12 cellular contexts compared by ENCODE assay signal in genomic region chr17:66952031-66952524, GRCh38. TPM values are rescaled to one million over a fixed set of nuclear protein-coding genes. Genes with fewer than 3 reads are reported as not detected.
DNase-seq lines count a peak whose midpoint lies in the region; ATAC-seq and TF ChIP-seq lines count a peak whose summit lies in the region.
"Had no signal": no experiment of that assay in that cellular context is flagged by ENCODE, and none has a peak within 500 bp of the region (broad histone marks: within the 10 kb centered on the region; RNA-seq: fewer than 3 reads in every experiment).

No MANE protein-coding gene starts in this region.

- H3K27me3 ChIP-seq in Panc1 (ENCODE audit: control insufficient read depth, insufficient read depth, low read length), result no peaks in the 10 kb centered on the region
- peaks cover 8% of the 10 kb centered on the region for H3K27me3 ChIP-seq in fibroblast of lung (ENCODE audit: control insufficient read depth, insufficient read depth, low read length)
- H3K27me3 ChIP-seq in prostate gland (replicated peaks; ENCODE audit: insufficient read depth), result no peaks in the 10 kb centered on the region
- H3K27me3 ChIP-seq in tibial artery, result peaks cover 0 to 28% of the 10 kb centered on the region in 2 donors
- H3K27me3 ChIP-seq: cardiac muscle cell had no signal

- H3K4me1 ChIP-seq in Panc1 (ENCODE audit: control insufficient read depth, insufficient read depth, low read length), result peaks cover 43% of the 10 kb centered on the region
- peaks cover 8% of the 10 kb centered on the region for H3K4me1 ChIP-seq in fibroblast of lung (ENCODE audit: control insufficient read depth, extremely low read depth, insufficient read depth, low read length)
- peaks cover 6% of the 10 kb centered on the region for H3K4me1 ChIP-seq in prostate gland (replicated peaks)
- H3K4me1 ChIP-seq in tibial artery, result peaks cover 0 to 6% (median 0%) of the 10 kb centered on the region in 4 donors

- CTCF ChIA-PET in Panc1 (lab: Charles Lee), result interaction anchor here (0.5 kb wide), 1 partner anchor 42 kb away, joined by 10 read pairs; no protein-coding TSS in a partner anchor

- H2AFZ ChIP-seq in fibroblast of lung (ENCODE audit: low read length), result no peak overlapping the region

- ATAC-seq in Panc1 (peak; percentile 92), HG02973 (IDR thresholded peaks at IDR 0.05; ENCODE audit: unreplicated experiment) (no peak)
- ATAC-seq: GM12878 had no signal

- H3K9me3 ChIP-seq in Panc1 (ENCODE audit: control insufficient read depth, insufficient read depth, low read depth, low read length) (no peaks in the 10 kb centered on the region; the same call in 1 of the 2 replicates), fibroblast of lung (ENCODE audit: control insufficient read depth, insufficient read depth, low read depth, low read length) (no peaks in the 10 kb centered on the region), prostate gland (no peaks in the 10 kb centered on the region), tibial artery (no peaks in the 10 kb centered on the region)
- H3K9me3 ChIP-seq: thoracic aorta had no signal

- TF ChIP-seq CTCF in Panc1 (IDR thresholded peaks at IDR 0.05), result no peak
- no peak for TF ChIP-seq CTCF in fibroblast of lung (conservative IDR thresholded peaks at IDR 0.05 in 1 of 2, IDR thresholded peaks at IDR 0.05 in 1 of 2; ENCODE audit: low read depth in 1 of 2, low read length in 2 of 2)
- TF ChIP-seq CTCF in prostate gland (IDR thresholded peaks at IDR 0.05), result peak in 1 of 4 experiments; percentile 12
- TF ChIP-seq CTCF in tibial artery (IDR thresholded peaks at IDR 0.05), result no peak

- WGBS in prostate gland, result 15% methylated on average over 10 of the region's 10 CpGs

- no TSS peak for BruUV-seq in Panc1 (replicated peaks; lab: Mats Ljungman, UMichigan)

- no peak for TF ChIP-seq POLR2A in prostate gland (IDR thresholded peaks at IDR 0.05)

- H4K20me1 ChIP-seq in fibroblast of lung (ENCODE audit: control insufficient read depth, extremely low read depth, insufficient read depth, low read length), result no peaks in the 10 kb centered on the region

- no peaks in the 10 kb centered on the region for H3K79me2 ChIP-seq in fibroblast of lung (ENCODE audit: control insufficient read depth, insufficient read depth, low read length)

- no peaks in the 10 kb centered on the region for H3K36me3 ChIP-seq in Panc1 (ENCODE audit: control insufficient read depth, insufficient read depth, low read length)
- no peaks in the 10 kb centered on the region for H3K36me3 ChIP-seq in fibroblast of lung (ENCODE audit: control insufficient read depth, insufficient read depth, low read length)
- H3K36me3 ChIP-seq in prostate gland, result no peaks in the 10 kb centered on the region
- H3K36me3 ChIP-seq in tibial artery, result no peaks in the 10 kb centered on the region
- H3K36me3 ChIP-seq: cardiac muscle cell, thoracic aorta had no signal

- peak; percentile 94 for DNase-seq in Daoy (ENCODE audit: low read depth)
- DNase-seq in Panc1 (ENCODE audit: low read depth, low spot score), result peak; percentile 67
- peak; percentile 76 to 94 for DNase-seq in fibroblast of lung (ENCODE audit: low read depth in 2 of 2)
- DNase-seq in prostate gland (ENCODE audit: low spot score), result peak; percentile 95
- DNase-seq in GOT3 (lab: John Stamatoyannopoulos, UW), result no peak
- DNase-seq in NOMO-1 treated with dmso at 0.1 percent for 144 hours (lab: John Stamatoyannopoulos, UW; ENCODE audit: unreplicated experiment), result no peak
- DNase-seq in tibial artery, result no peak

- POLR2A ChIA-PET in Panc1 (lab: Charles Lee), result no interaction called here

- H3K27ac ChIP-seq in Panc1 (ENCODE audit: low read length) (peak overlapping the region; percentile 96), fibroblast of lung (ENCODE audit: insufficient read depth, low read length) (no peak overlapping the region), prostate gland (peak overlapping the region; percentile 78 to 84), tibial artery (no peak overlapping the region)
- H3K27ac ChIP-seq: cardiac muscle cell, SK-N-MC, thoracic aorta had no signal

- H3K9ac ChIP-seq in fibroblast of lung (ENCODE audit: insufficient read depth, low read length), result no peak overlapping the region

- in situ Hi-C loops in Panc1 (cut with HindIII; ENCODE audit: low pct_unique_long_range_greater_than_20kb, low sequenced_read_pairs), result no loop called here

- H3K4me3 ChIP-seq in Panc1 (ENCODE audit: low read depth in 2 of 2, low read length in 2 of 2) (no peak overlapping the region), fibroblast of lung (replicated peaks in 1 of 4; ENCODE audit: control extremely low read depth in 1 of 4, insufficient read depth in 1 of 4, low read depth in 3 of 4, low read length in 4 of 4) (no peak overlapping the region), prostate gland (no peak overlapping the region), tibial artery (no peak overlapping the region)
- H3K4me3 ChIP-seq: cardiac muscle cell, GM12878, SK-N-MC, thoracic aorta had no signal

- intact Hi-C loops in Panc1 (cut with micrococcal nuclease; ENCODE audit: unreplicated experiment) (no loop called here), prostate gland (cut with DNase I) (no loop called here), tibial artery (cut with DNase I; ENCODE audit: low total_unique reads) (no loop called here)

- peak overlapping the region; percentile 48 for H3K4me2 ChIP-seq in fibroblast of lung (ENCODE audit: extremely low read depth, insufficient read depth, low read length)

RNA-seq across cellular contexts. Expression of gene CACNG4, which starts 12.4 kb away (rescaled TPM):
- total RNA-seq in Daoy (2014; rRNA removed; shearing (Covaris generic)), result 0.27 and 0.63 TPM in 2 replicates
- total RNA-seq in Panc1 (2021; ENCODE audit: unreplicated experiment), result 40.3 TPM
- 37.7 TPM for polyA plus RNA-seq in Panc1 (2012; ENCODE audit: insufficient read length)
- total RNA-seq in fibroblast of lung, result not detected in 2 replicates
- polyA plus RNA-seq in fibroblast of lung, result not detected in 2 replicates
- not detected in 2 replicates for polyA plus RNA-seq in fibroblast of lung (2012)
- 0.07 TPM in 1 of 2 replicates, not detected in the other for polyA minus RNA-seq in fibroblast of lung (ENCODE audit: low replicate concordance)
- total RNA-seq in prostate gland, result 10 to 100 TPM in 1 of 2 donors, 1 to 10 TPM in 1; 9.5 to 12.9 TPM
- total RNA-seq: thoracic aorta had no signal

Comparison
In these comparisons a context has a peak if more than half of its experiments do, and no peak if none do; other contexts are left out.
1. DNase-seq: peak in Daoy (single experiment), Panc1 (single experiment), fibroblast of lung (2 of 2) and prostate gland (single experiment); none in GOT3 (single experiment), NOMO-1 treated with dmso at 0.1 percent for 144 hours (single experiment) and tibial artery (0 of 2).
2. H3K27ac ChIP-seq: peak in Panc1 (single experiment) and prostate gland (2 of 2); none in fibroblast of lung (single experiment) and tibial artery (0 of 2).